ENCODE assay signal across 8 cellular contexts in genomic region chr17:78013683-78014467, GRCh38. TPM values are rescaled to one million over a fixed set of nuclear protein-coding genes. Genes with fewer than 3 reads are reported as not detected.
DNase-seq lines count a peak whose midpoint lies in the region; ATAC-seq and TF ChIP-seq lines count a peak whose summit lies in the region.

No MANE protein-coding gene starts in this region.

- TF ChIP-seq CTCF in nephron progenitor cell (IDR thresholded peaks at IDR 0.05) (peak; percentile 76), upper lobe of left lung (IDR thresholded peaks at IDR 0.05) (peak; percentile 55 to 76 (median 68))

- peaks cover 16% of the 10 kb centered on the region for H3K36me3 Mint-ChIP-seq in CD4-positive, CD25-positive, alpha-beta regulatory T cell
- H3K36me3 Mint-ChIP-seq in nephron progenitor cell (ENCODE audit: low read depth): peaks cover 4% of the 10 kb centered on the region

- H3K9me3 Mint-ChIP-seq in CD4-positive, CD25-positive, alpha-beta regulatory T cell: no peaks in the 10 kb centered on the region
- no peaks in the 10 kb centered on the region for H3K9me3 Mint-ChIP-seq in nephron progenitor cell

- peak overlapping the region in 1 of 3 donors; percentile 63 for H3K27ac Mint-ChIP-seq in CD4-positive, CD25-positive, alpha-beta regulatory T cell
- peak overlapping the region; percentile 46 for H3K27ac Mint-ChIP-seq in nephron progenitor cell

- peak; percentile 51 to 52 for ATAC-seq in CD4-positive, CD25-positive, alpha-beta regulatory T cell (ENCODE audit: low read depth in 2 of 2)
- peak in 1 of 2 donors; percentile 84 for ATAC-seq in upper lobe of left lung (ENCODE audit: low FRiP score in 2 of 2)

- H3K27me3 Mint-ChIP-seq in CD4-positive, CD25-positive, alpha-beta regulatory T cell: no peaks in the 10 kb centered on the region
- H3K27me3 Mint-ChIP-seq in nephron progenitor cell (ENCODE audit: low read depth, poor library complexity): no peaks in the 10 kb centered on the region

- 45 to 46% methylated on average over 4 of the region's 4 CpGs for WGBS in upper lobe of left lung, 2 donors

- peak overlapping the region; percentile 18 for H3K27ac ChIP-seq in CD4-positive, CD25-positive, alpha-beta regulatory T cell (ENCODE audit: insufficient read depth, low read length, poor library complexity, severe bottlenecking)
- no peak overlapping the region for H3K27ac ChIP-seq in upper lobe of left lung

- CTCF ChIA-PET in HEK293T (lab: Yijun Ruan, JAX): interaction anchor here (0.5 to 2.1 kb wide), 21 partner anchors 9 to 497 kb away, joined by 3 to 12 read pairs (median 3); partner anchors contain the start of gene TNRC6C

- no peaks in the 10 kb centered on the region for H3K9me3 ChIP-seq in CD4-positive, CD25-positive, alpha-beta regulatory T cell (ENCODE audit: control insufficient read depth in 2 of 2, low read length in 2 of 2)
- no peaks in the 10 kb centered on the region for H3K9me3 ChIP-seq in upper lobe of left lung

- peaks cover 17 to 44% (median 25%) of the 10 kb centered on the region in 4 donors for H3K4me1 Mint-ChIP-seq in CD4-positive, CD25-positive, alpha-beta regulatory T cell
- peaks cover 6% of the 10 kb centered on the region for H3K4me1 Mint-ChIP-seq in nephron progenitor cell

- TF ChIP-seq POLR2A in upper lobe of left lung (IDR thresholded peaks at IDR 0.05): no peak

- no peaks in the 10 kb centered on the region for H3K4me1 ChIP-seq in CD4-positive, CD25-positive, alpha-beta regulatory T cell (ENCODE audit: control insufficient read depth, insufficient read depth, low read length, poor library complexity, severe bottlenecking)
- H3K4me1 ChIP-seq in upper lobe of left lung: no peaks in the 10 kb centered on the region

- no peak overlapping the region for H3K4me3 ChIP-seq in CD4-positive, CD25-positive, alpha-beta regulatory T cell (ENCODE audit: low read depth, low read length)
- no peak overlapping the region for H3K4me3 ChIP-seq in upper lobe of left lung

- H3K36me3 ChIP-seq in CD4-positive, CD25-positive, alpha-beta regulatory T cell (ENCODE audit: control insufficient read depth, insufficient read depth, low read length): peaks cover 25% of the 10 kb centered on the region
- H3K36me3 ChIP-seq in upper lobe of left lung: peaks cover 0 to 7% (median 2%) of the 10 kb centered on the region in 4 donors

- peak; percentile 35 to 80 (median 64) for DNase-seq in CD4-positive, CD25-positive, alpha-beta regulatory T cell
- DNase-seq in HEK293T (ENCODE audit: extremely low spot score) (peak; percentile 52), NCI-H748 treated with DMSO at 0.1 percent for 48 hours (lab: John Stamatoyannopoulos, UW) (peak; percentile 19), activated T-cell treated with anti-CD3 and anti-CD28 coated beads for 24 hours (ENCODE audit: low read depth) (peak; percentile 42), fibroblast of gingiva (ENCODE audit: low read depth) (peak; percentile 77), nephron progenitor cell (peak; percentile 48), upper lobe of left lung (peak in 1 of 2 donors; percentile 30), UCSD-AML1 (lab: John Stamatoyannopoulos, UW; ENCODE audit: unreplicated experiment) (no peak)

- no peak overlapping the region for H3K4me3 Mint-ChIP-seq in CD4-positive, CD25-positive, alpha-beta regulatory T cell
- H3K4me3 Mint-ChIP-seq in nephron progenitor cell: no peak overlapping the region

- POLR2A ChIA-PET in HEK293T (lab: Yijun Ruan, JAX): interaction anchor here (1.0 to 3.6 kb wide), 2 partner anchors 12 to 56 kb away, joined by 3 to 15 read pairs; partner anchors contain the start of gene TNRC6C

- H3K27me3 ChIP-seq in CD4-positive, CD25-positive, alpha-beta regulatory T cell (ENCODE audit: control insufficient read depth, insufficient read depth, low read length): no peaks in the 10 kb centered on the region
- H3K27me3 ChIP-seq in upper lobe of left lung: no peaks in the 10 kb centered on the region

- no peak for TF ChIP-seq EP300 in upper lobe of left lung (IDR thresholded peaks at IDR 0.05)

TF ChIP-seq in HEK293T, 16 proteins besides CTCF, POLR2A, EP300 and RAD21:
- TF ChIP-seq CTBP1 (IDR thresholded peaks at IDR 0.05; ENCODE audit: borderline replicate concordance) (no peak), SUZ12 (IDR thresholded peaks at IDR 0.05) (no peak), FOXK2 (IDR thresholded peaks at IDR 0.05) (no peak), LEF1 (IDR thresholded peaks at IDR 0.05; ENCODE audit: borderline replicate concordance) (no peak), FOXA1 (IDR thresholded peaks at IDR 0.05) (no peak), TARDBP (IDR thresholded peaks at IDR 0.05) (no peak), PKNOX1 (IDR thresholded peaks at IDR 0.05) (no peak), SP1 (IDR thresholded peaks at IDR 0.05) (no peak), L3MBTL2 (conservative IDR thresholded peaks at IDR 0.05) (no peak)
TF ChIP-seq in HEK293T: peak in this region for 0.

RNA-seq across cellular contexts. Expression of gene TNRC6C, which starts 55.4 kb away (rescaled TPM):
- 77.1 TPM for total RNA-seq in CD4-positive, CD25-positive, alpha-beta regulatory T cell
- polyA plus RNA-seq in CD4-positive, CD25-positive, alpha-beta regulatory T cell: 1 to 10 TPM; 2.3 to 3.1 (median 2.9) TPM
- 10 to 100 TPM in 4 of 6 donors, 1 to 10 TPM in 2; 8.7 to 38.8 (median 14.7) TPM for total RNA-seq in upper lobe of left lung
